In genomic region chr1:167503626-167504458, GRCh38 we compare ENCODE assay signal across 15 cellular contexts. TPM values are rescaled to one million over a fixed set of nuclear protein-coding genes. Genes with fewer than 3 reads are reported as not detected.
DNase-seq lines count a peak whose midpoint lies in the region; ATAC-seq and TF ChIP-seq lines count a peak whose summit lies in the region.
"Had no signal": no experiment of that assay in that cellular context is flagged by ENCODE, and none has a peak within 500 bp of the region (broad histone marks: within the 10 kb centered on the region; RNA-seq: fewer than 3 reads in every experiment).

No MANE protein-coding gene starts in this region.

- H3K4ac ChIP-seq in neuronal stem cell (ENCODE audit: low read length) = no peak overlapping the region

- WGBS in neuronal stem cell (ENCODE audit: extremely low coverage in 2 of 2, insufficient read length in 2 of 2, insufficient replicate concordance in 1 of 2), 2 donors = no CpG with 5 or more reads among the region's 13 CpGs

- no peaks in the 10 kb centered on the region for H3K79me1 ChIP-seq in neuronal stem cell (ENCODE audit: low read depth, low read length)

- H3K27me3 Mint-ChIP-seq in activated T-cell treated with anti-CD3 and anti-CD28 coated beads, Interleukin-2, amount 50 U/mL, for 72 hours (ENCODE audit: low read depth) = no peaks in the 10 kb centered on the region
- H3K27me3 Mint-ChIP-seq in activated T-cell treated with anti-CD3 and anti-CD28 coated beads, Interleukin-2, amount 50 U/mL, for 4 hours (ENCODE audit: low read depth) = no peaks in the 10 kb centered on the region
- H3K27me3 Mint-ChIP-seq in central memory CD8-positive, alpha-beta T cell = no peaks in the 10 kb centered on the region

- H2AK5ac ChIP-seq in neuronal stem cell (ENCODE audit: low read depth, low read length) = no peak overlapping the region

- H2BK15ac ChIP-seq in neuronal stem cell (ENCODE audit: low read length) = peak overlapping the region; percentile 51

- peak overlapping the region; percentile 68 for H3K18ac ChIP-seq in neuronal stem cell (ENCODE audit: low read length)

- peaks cover 64% of the 10 kb centered on the region for H3K4me1 ChIP-seq in OCI-LY1 (ENCODE audit: insufficient read depth, low read length, severe bottlenecking)
- peaks cover 20 to 33% of the 10 kb centered on the region in 2 donors for H3K4me1 ChIP-seq in neuronal stem cell (ENCODE audit: control insufficient read depth in 2 of 2, insufficient read depth in 1 of 2, low read depth in 1 of 2, low read length in 2 of 2)
- no peaks in the 10 kb centered on the region for H3K4me1 ChIP-seq in PC-3 (ENCODE audit: insufficient read depth, low read length)
- no peaks in the 10 kb centered on the region for H3K4me1 ChIP-seq in foreskin keratinocyte
- H3K4me1 ChIP-seq: adrenal gland had no signal

- H4K8ac ChIP-seq in neuronal stem cell (ENCODE audit: low read depth, low read length) = no peak overlapping the region

- POLR2A ChIA-PET in PC-3 (lab: Charles Lee; ENCODE audit: unreplicated experiment) = no interaction called here

- H3K36me3 Mint-ChIP-seq in activated T-cell treated with anti-CD3 and anti-CD28 coated beads, Interleukin-2, amount 50 U/mL, for 72 hours (ENCODE audit: insufficient read depth in 2 of 2) = peaks cover 3 to 36% of the 10 kb centered on the region in 2 donors
- H3K36me3 Mint-ChIP-seq in activated T-cell treated with anti-CD3 and anti-CD28 coated beads, Interleukin-2, amount 50 U/mL, for 4 hours (ENCODE audit: insufficient read depth) = peaks cover 41% of the 10 kb centered on the region
- peaks cover 66% of the 10 kb centered on the region for H3K36me3 Mint-ChIP-seq in central memory CD8-positive, alpha-beta T cell (ENCODE audit: insufficient read depth)

- DNase-seq in activated T-cell treated with anti-CD3 and anti-CD28 coated beads, Interleukin-2, amount 50 U/mL, for 72 hours = no peak
- DNase-seq in activated T-cell treated with anti-CD3 and anti-CD28 coated beads, Interleukin-2, amount 50 U/mL, for 4 hours = no peak
- no peak for DNase-seq in central memory CD8-positive, alpha-beta T cell (ENCODE audit: low spot score in 2 of 2)
- DNase-seq in neuronal stem cell (ENCODE audit: low spot score) (no peak), PC-3 (no peak), foreskin keratinocyte (no peak), NK-92 (lab: John Stamatoyannopoulos, UW; ENCODE audit: unreplicated experiment) (no peak)
- DNase-seq: adrenal gland, kidney, mesenchymal stem cell, NCI-H1105 treated with DMSO at 0.1 percent for 48 hours, right cardiac atrium had no signal

- peak overlapping the region; percentile 69 for H3K27ac Mint-ChIP-seq in activated T-cell treated with anti-CD3 and anti-CD28 coated beads, Interleukin-2, amount 50 U/mL, for 72 hours
- peak overlapping the region; percentile 82 for H3K27ac Mint-ChIP-seq in central memory CD8-positive, alpha-beta T cell (ENCODE audit: low read depth)

- H3K36me3 ChIP-seq in OCI-LY1 (ENCODE audit: insufficient read depth, low read length) (no peaks in the 10 kb centered on the region), neuronal stem cell (replicated peaks in 1 of 2; ENCODE audit: control insufficient read depth in 2 of 2, insufficient read depth in 2 of 2, low read length in 2 of 2) (no peaks in the 10 kb centered on the region), PC-3 (ENCODE audit: low read depth, low read length) (no peaks in the 10 kb centered on the region)
- H3K36me3 ChIP-seq: adrenal gland had no signal

- H3K9me3 ChIP-seq in OCI-LY1 (ENCODE audit: low read length) = no peaks in the 10 kb centered on the region
- H3K9me3 ChIP-seq in neuronal stem cell (replicated peaks in 1 of 2; ENCODE audit: control insufficient read depth in 2 of 2, insufficient read depth in 1 of 2, low read depth in 1 of 2, low read length in 2 of 2) = peaks cover 0 to 2% of the 10 kb centered on the region in 2 donors
- no peaks in the 10 kb centered on the region for H3K9me3 ChIP-seq in PC-3 (ENCODE audit: low read length)
- H3K9me3 ChIP-seq: adrenal gland had no signal

- H3K27me3 ChIP-seq in OCI-LY1 (ENCODE audit: insufficient read depth, low read length) (no peaks in the 10 kb centered on the region), neuronal stem cell (ENCODE audit: control insufficient read depth in 3 of 3, insufficient read depth in 3 of 3, low read depth in 1 of 3, low read length in 3 of 3) (no peaks in the 10 kb centered on the region), PC-3 (ENCODE audit: low read length) (peaks cover 52% of the 10 kb centered on the region), foreskin keratinocyte (peaks cover 45% of the 10 kb centered on the region)

- ATAC-seq in activated T-cell treated with anti-CD3 and anti-CD28 coated beads, Interleukin-2, amount 50 U/mL, for 72 hours (replicated peaks in 1 of 2) = no peak
- no peak for ATAC-seq in activated T-cell treated with anti-CD3 and anti-CD28 coated beads, Interleukin-2, amount 50 U/mL, for 4 hours
- no peak for ATAC-seq in central memory CD8-positive, alpha-beta T cell (replicated peaks; ENCODE audit: extremely low read depth, poor library complexity, severe bottlenecking)
- ATAC-seq in PC-3 = no peak
- ATAC-seq in foreskin keratinocyte = no peak
- ATAC-seq: right cardiac atrium had no signal

- intact Hi-C loops in PC-3 (cut with micrococcal nuclease) = no loop called here

- H2AFZ ChIP-seq in OCI-LY1 (ENCODE audit: low read length) = no peak overlapping the region
- peak overlapping the region; percentile 57 for H2AFZ ChIP-seq in neuronal stem cell (ENCODE audit: low read length)
- no peak overlapping the region for H2AFZ ChIP-seq in PC-3 (ENCODE audit: low read length)

- no peaks in the 10 kb centered on the region for H4K20me1 ChIP-seq in OCI-LY1 (ENCODE audit: insufficient read depth, low read length)
- no peaks in the 10 kb centered on the region for H4K20me1 ChIP-seq in PC-3 (ENCODE audit: low read length)

- H2BK120ac ChIP-seq in neuronal stem cell (ENCODE audit: low read depth, low read length) = no peak overlapping the region

- no peak overlapping the region for H2BK5ac ChIP-seq in neuronal stem cell (ENCODE audit: low read length)

- peaks cover 95% of the 10 kb centered on the region for H3K4me1 Mint-ChIP-seq in activated T-cell treated with anti-CD3 and anti-CD28 coated beads, Interleukin-2, amount 50 U/mL, for 72 hours (ENCODE audit: low read depth)
- peaks cover 96% of the 10 kb centered on the region for H3K4me1 Mint-ChIP-seq in activated T-cell treated with anti-CD3 and anti-CD28 coated beads, Interleukin-2, amount 50 U/mL, for 4 hours (ENCODE audit: low read depth)
- H3K4me1 Mint-ChIP-seq in central memory CD8-positive, alpha-beta T cell = peaks cover 94% of the 10 kb centered on the region

- H3K9ac ChIP-seq in OCI-LY1 (ENCODE audit: low read length) (no peak overlapping the region), neuronal stem cell (ENCODE audit: low read depth, low read length, poor library complexity) (no peak overlapping the region), PC-3 (ENCODE audit: low read length) (no peak overlapping the region)

- H3K4me3 ChIP-seq in OCI-LY1 (ENCODE audit: low read depth, low read length, poor library complexity, severe bottlenecking) (no peak overlapping the region), neuronal stem cell (ENCODE audit: low read length in 2 of 2) (no peak overlapping the region), PC-3 (ENCODE audit: low read length) (no peak overlapping the region)
- H3K4me3 ChIP-seq: adrenal gland had no signal

- peak overlapping the region; percentile 25 to 49 for H3K4me3 Mint-ChIP-seq in activated T-cell treated with anti-CD3 and anti-CD28 coated beads, Interleukin-2, amount 50 U/mL, for 72 hours
- H3K4me3 Mint-ChIP-seq in activated T-cell treated with anti-CD3 and anti-CD28 coated beads, Interleukin-2, amount 50 U/mL, for 4 hours = no peak overlapping the region
- peak overlapping the region; percentile 42 for H3K4me3 Mint-ChIP-seq in central memory CD8-positive, alpha-beta T cell

- H3K9me3 Mint-ChIP-seq in activated T-cell treated with anti-CD3 and anti-CD28 coated beads, Interleukin-2, amount 50 U/mL, for 72 hours = no peaks in the 10 kb centered on the region
- H3K9me3 Mint-ChIP-seq in activated T-cell treated with anti-CD3 and anti-CD28 coated beads, Interleukin-2, amount 50 U/mL, for 4 hours = no peaks in the 10 kb centered on the region
- no peaks in the 10 kb centered on the region for H3K9me3 Mint-ChIP-seq in central memory CD8-positive, alpha-beta T cell

- no peak overlapping the region for H2BK12ac ChIP-seq in neuronal stem cell (ENCODE audit: low read length)

- no peak overlapping the region for H3K14ac ChIP-seq in neuronal stem cell (ENCODE audit: low read length)

- 0 out of 2 replicates have a peak, but pooled peaks cover 6% of the 10 kb centered on the region for H3F3A ChIP-seq in OCI-LY1 (ENCODE audit: insufficient read depth, low read length)
- H3F3A ChIP-seq in PC-3 (ENCODE audit: low read length, unreplicated experiment) = no peaks in the 10 kb centered on the region

- H3K4me2 ChIP-seq in OCI-LY1 (ENCODE audit: low read length) (no peak overlapping the region), neuronal stem cell (ENCODE audit: insufficient read depth, low read length, poor library complexity, severe bottlenecking) (no peak overlapping the region), PC-3 (ENCODE audit: low read length) (no peak overlapping the region)

- peak overlapping the region; percentile 36 for H3K23ac ChIP-seq in neuronal stem cell (ENCODE audit: low read depth, low read length, poor library complexity)

- TF ChIP-seq CTCF in OCI-LY1 (IDR thresholded peaks at IDR 0.05; ENCODE audit: low read length) = no peak
- TF ChIP-seq CTCF in PC-3 (conservative IDR thresholded peaks at IDR 0.05; ENCODE audit: low read depth, low read length) = no peak
- TF ChIP-seq CTCF in foreskin keratinocyte (conservative IDR thresholded peaks at IDR 0.05) = no peak

- H3K27ac ChIP-seq in OCI-LY1 (ENCODE audit: low read depth, low read length, poor library complexity, severe bottlenecking) = peak overlapping the region; percentile 37
- H3K27ac ChIP-seq in neuronal stem cell (replicated peaks; ENCODE audit: low read length) = no peak overlapping the region
- H3K27ac ChIP-seq in PC-3 (ENCODE audit: low read length) = no peak overlapping the region
- H3K27ac ChIP-seq in foreskin keratinocyte = no peak overlapping the region
- H3K27ac ChIP-seq: adrenal gland had no signal

- H3K79me2 ChIP-seq in OCI-LY1 (ENCODE audit: insufficient read depth, low read length) = no peaks in the 10 kb centered on the region
- no peaks in the 10 kb centered on the region for H3K79me2 ChIP-seq in PC-3 (ENCODE audit: low read length)

- no TSS peak for BruUV-seq in PC-3 (replicated peaks; lab: Mats Ljungman, UMichigan)

- CTCF ChIA-PET in PC-3 (lab: Charles Lee) = no interaction called here

- no peak overlapping the region for H4K91ac ChIP-seq in neuronal stem cell (ENCODE audit: low read depth, low read length, poor library complexity)

- no peaks in the 10 kb centered on the region for H3K9me2 ChIP-seq in OCI-LY1 (ENCODE audit: low read depth, low read length)
- no peaks in the 10 kb centered on the region for H3K9me2 ChIP-seq in PC-3 (replicated peaks; ENCODE audit: low read length)

RNA-seq across cellular contexts. Expression of gene CD247, which starts 14.5 kb away (rescaled TPM):
- total RNA-seq in activated T-cell treated with anti-CD3 and anti-CD28 coated beads, Interleukin-2, amount 50 U/mL, for 72 hours = 100 to 1,000 TPM; 160 to 178 TPM
- total RNA-seq in activated T-cell treated with anti-CD3 and anti-CD28 coated beads, Interleukin-2, amount 50 U/mL, for 4 hours = 10 to 100 TPM; 63.7 to 93.5 (median 73.2) TPM
- polyA plus RNA-seq in neuronal stem cell (2013, experiment 1 of 2) = 1.5 TPM
- 1.5 TPM for polyA plus RNA-seq in neuronal stem cell (2013, experiment 2 of 2)
- 0.17 TPM in 1 of 2 replicates, not detected in the other for total RNA-seq in PC-3 (2014; rRNA removed)
- 0.14 TPM in 1 of 2 replicates, not detected in the other for total RNA-seq in foreskin keratinocyte
- not detected in 2 replicates for polyA plus RNA-seq in foreskin keratinocyte
- total RNA-seq: HT-29, LHCN-M2 had no signal

RNA-seq across cellular contexts. Expression of gene CREG1, which starts 49.7 kb away (rescaled TPM):
- total RNA-seq in activated T-cell treated with anti-CD3 and anti-CD28 coated beads, Interleukin-2, amount 50 U/mL, for 72 hours = 1 to 10 TPM; 7.4 to 8.3 TPM
- 10 to 100 TPM; 12.5 to 14.5 (median 14.3) TPM for total RNA-seq in activated T-cell treated with anti-CD3 and anti-CD28 coated beads, Interleukin-2, amount 50 U/mL, for 4 hours
- 32.6 TPM for polyA plus RNA-seq in neuronal stem cell (2013, experiment 1 of 2)
- 33.4 TPM for polyA plus RNA-seq in neuronal stem cell (2013, experiment 2 of 2)
- 55.7 and 63.9 TPM in 2 replicates for total RNA-seq in PC-3 (2014; rRNA removed)
- total RNA-seq in foreskin keratinocyte = 15.7 and 19.9 TPM in 2 replicates
- polyA plus RNA-seq in foreskin keratinocyte = 12.8 and 19.1 TPM in 2 replicates

Comparison
In these comparisons a context has a peak if more than half of its experiments do, and no peak if none do; other contexts are left out.
1. RNA of gene CD247, which starts 14.5 kb away (total RNA-seq): 160 to 178 TPM in activated T-cell treated with anti-CD3 and anti-CD28 coated beads, Interleukin-2, amount 50 U/mL, for 72 hours and 63.7 to 93.5 TPM in activated T-cell treated with anti-CD3 and anti-CD28 coated beads, Interleukin-2, amount 50 U/mL, for 4 hours; 0.14 TPM in foreskin keratinocyte and 0.17 TPM in PC-3; every median in the first group is over 10 times any median in the second.